ENCODE assay signal across 14 cellular contexts in genomic region chr5:77643654-77644404, GRCh38. TPM values are rescaled to one million over a fixed set of nuclear protein-coding genes. Genes with fewer than 3 reads are reported as not detected.
DNase-seq lines count a peak whose midpoint lies in the region; ATAC-seq and TF ChIP-seq lines count a peak whose summit lies in the region.
"Had no signal": no experiment of that assay in that cellular context is flagged by ENCODE, and none has a peak within 500 bp of the region (broad histone marks: within the 10 kb centered on the region; RNA-seq: fewer than 3 reads in every experiment).

No MANE protein-coding gene starts in this region.

- H3K36me3 Mint-ChIP-seq in CD4-positive, alpha-beta T cell (ENCODE audit: low read depth): no peaks in the 10 kb centered on the region
- no peaks in the 10 kb centered on the region for H3K36me3 Mint-ChIP-seq in immature natural killer cell

- peaks cover 2% of the 10 kb centered on the region for H3K9me3 Mint-ChIP-seq in CD4-positive, alpha-beta T cell
- H3K9me3 Mint-ChIP-seq in immature natural killer cell: peaks cover 0 to 5% (median under 1%) of the 10 kb centered on the region in 6 donors

- H3K4me1 Mint-ChIP-seq in CD4-positive, alpha-beta T cell (ENCODE audit: low read depth): peaks cover 30% of the 10 kb centered on the region
- peaks cover 15 to 38% of the 10 kb centered on the region in 2 donors for H3K4me1 Mint-ChIP-seq in immature natural killer cell

- no peak overlapping the region for H3K27ac ChIP-seq in CD4-positive, alpha-beta T cell (ENCODE audit: low read depth, low read length)
- no peak overlapping the region for H3K27ac ChIP-seq in SK-N-MC
- H3K27ac ChIP-seq: 22Rv1 had no signal

- H3K9ac ChIP-seq in SK-N-MC (ENCODE audit: insufficient read length): no peak overlapping the region

- peak overlapping the region; percentile 76 for H3K4me3 ChIP-seq in SK-N-MC

- peaks cover 17% of the 10 kb centered on the region for H3K9me3 ChIP-seq in CD4-positive, alpha-beta T cell (ENCODE audit: control insufficient read depth, low read length)
- no peaks in the 10 kb centered on the region for H3K9me3 ChIP-seq in SK-N-MC (ENCODE audit: low read depth, low read length)

- no peak overlapping the region for H3K27ac Mint-ChIP-seq in CD4-positive, alpha-beta T cell
- no peak overlapping the region for H3K27ac Mint-ChIP-seq in immature natural killer cell

- no peak for TF ChIP-seq CTCF in CD4-positive, alpha-beta T cell (IDR thresholded peaks at IDR 0.05)

- peak overlapping the region; percentile 47 for H3K4me3 Mint-ChIP-seq in CD4-positive, alpha-beta T cell
- peak overlapping the region; percentile 13 to 75 (median 65) for H3K4me3 Mint-ChIP-seq in immature natural killer cell

- no peaks in the 10 kb centered on the region for H3K36me3 ChIP-seq in SK-N-MC (ENCODE audit: insufficient read depth, low read length)

- peaks cover 97% of the 10 kb centered on the region for H3K27me3 Mint-ChIP-seq in CD4-positive, alpha-beta T cell
- H3K27me3 Mint-ChIP-seq in immature natural killer cell (ENCODE audit: low read depth in 3 of 3): peaks cover 35 to 55% (median 51%) of the 10 kb centered on the region in 3 donors

- no peak for ATAC-seq in CD4-positive, alpha-beta T cell (ENCODE audit: poor library complexity)
- ATAC-seq: left colon had no signal

- H3K27me3 ChIP-seq in CD4-positive, alpha-beta T cell (ENCODE audit: control insufficient read depth, insufficient read depth, low read length): peaks cover 85% of the 10 kb centered on the region

- CTCF ChIA-PET in CD4-positive, alpha-beta T cell (lab: Charles Lee): interaction anchor here (0.7 kb wide), 1 partner anchor 11 kb away, joined by 4 read pairs; no protein-coding TSS in a partner anchor

- DNase-seq in DMS53 (lab: John Stamatoyannopoulos, UW) (peak; percentile 39), DMS53 treated with DMSO at 0.1 percent for 48 hours (lab: John Stamatoyannopoulos, UW; ENCODE audit: unreplicated experiment) (no peak), SK-N-MC (ENCODE audit: low read depth, low spot score) (no peak), immature natural killer cell (no peak), activated gamma-delta T cell (lab: John Stamatoyannopoulos, UW) (no peak), NCI-H1048 (lab: John Stamatoyannopoulos, UW) (no peak)
- DNase-seq in CD4-positive, alpha-beta T cell: no peak
- DNase-seq in effector CD8-positive, alpha-beta T cell (lab: John Stamatoyannopoulos, UW): no peak
- DNase-seq: left colon; MM.1S; stimulated activated CD4-positive, alpha-beta T cell treated with anti-CD3 and anti-CD28 coated beads, Interleukin-1b, Interleukin-23, amount 100 ng/mL, for 48 hours had no signal

- intact Hi-C loops in CD4-positive, alpha-beta T cell (cut with DNase I, micrococcal nuclease): loop anchor here in 1 of 2 experiments (2.0 kb wide), 1 partner anchor 17 kb away; no protein-coding TSS in a partner anchor

- POLR2A ChIA-PET in CD4-positive, alpha-beta T cell (lab: Charles Lee): no interaction called here

RNA-seq across cellular contexts. Expression of gene OTP, which starts 5.3 kb away (rescaled TPM):
- not detected for total RNA-seq in CD4-positive, alpha-beta T cell
- polyA plus RNA-seq in immature natural killer cell: not detected
- total RNA-seq: left colon; subcutaneous adipose tissue; T-helper 2 cell treated with Interferon-gamma antibody and Interleukin-4, amounts not matched to agents 100 ng/mL and 5 ng/mL, for 36 hours had no signal
